ENCODE assay signal across 30 cellular contexts in genomic region chr15:85963262-85963760, GRCh38.
"Had no signal": no experiment of that assay in that cellular context is flagged by ENCODE, and none has a peak within 500 bp of the region (broad histone marks: within the 10 kb centered on the region; RNA-seq: fewer than 3 reads in every experiment).

No MANE protein-coding gene starts in this region.

- H3K9me3 ChIP-seq: colonic mucosa, esophagus squamous epithelium, gastrocnemius medialis, heart right ventricle, left lung, lower lobe of right lung, mucosa of descending colon had no signal

- H3K4me3 Mint-ChIP-seq: dendritic cell treated with granulocyte-macrophage colony-stimulating factor and Interleukin-4, amounts not matched to agents 40 ng/mL and 50 ng/mL, for 4 days; effector memory CD8-positive, alpha-beta T cell; endodermal cell; immature natural killer cell; mesothelial cell of epicardium; naive thymus-derived CD4-positive, alpha-beta T cell had no signal

- H2AFZ ChIP-seq: hepatocyte had no signal

- H3K36me3 ChIP-seq: colonic mucosa, esophagus squamous epithelium, gastrocnemius medialis, heart right ventricle, left lung, lower lobe of right lung had no signal

- H3K4me2 ChIP-seq: hepatocyte had no signal

- ATAC-seq: effector memory CD8-positive, alpha-beta T cell; esophagus mucosa; gastrocnemius medialis; heart right ventricle; left cardiac atrium; left lung; left ventricle myocardium superior; lower lobe of right lung; mucosa of descending colon; naive thymus-derived CD4-positive, alpha-beta T cell had no signal

- DNase-seq: colonic mucosa; cortex of kidney; effector CD8-positive, alpha-beta T cell; effector memory CD8-positive, alpha-beta T cell; endodermal cell; erythroblast; esophagus squamous epithelium; foreskin fibroblast; foreskin melanocyte; gastrocnemius medialis; glutamatergic neuron; head of caudate nucleus; heart right ventricle; hypothalamus; immature natural killer cell; islet precursor cell; kidney; kidney glomerular epithelial cell; left cardiac atrium; left lung; left ventricle myocardium superior; lower lobe of right lung; mesenchymal stem cell; mucosa of descending colon; naive thymus-derived CD4-positive, alpha-beta T cell had no signal

- H3K79me2 ChIP-seq: hepatocyte had no signal

- H3K27me3 ChIP-seq: colonic mucosa, gastrocnemius medialis, hepatocyte, left lung had no signal

- H3K4me1 ChIP-seq: colonic mucosa, esophagus squamous epithelium, gastrocnemius medialis, heart right ventricle, left lung, lower lobe of right lung had no signal

- H3K27ac Mint-ChIP-seq: dendritic cell treated with granulocyte-macrophage colony-stimulating factor and Interleukin-4, amounts not matched to agents 40 ng/mL and 50 ng/mL, for 4 days; effector memory CD8-positive, alpha-beta T cell; endodermal cell; immature natural killer cell; mesothelial cell of epicardium had no signal

- H3K27me3 Mint-ChIP-seq: dendritic cell treated with granulocyte-macrophage colony-stimulating factor and Interleukin-4, amounts not matched to agents 40 ng/mL and 50 ng/mL, for 4 days had no signal

- H3K36me3 Mint-ChIP-seq: immature natural killer cell, mesothelial cell of epicardium had no signal

- H3K4me1 Mint-ChIP-seq: endodermal cell; immature natural killer cell; mesothelial cell of epicardium; naive thymus-derived CD4-positive, alpha-beta T cell had no signal

- H3K9me3 Mint-ChIP-seq: dendritic cell treated with granulocyte-macrophage colony-stimulating factor and Interleukin-4, amounts not matched to agents 40 ng/mL and 50 ng/mL, for 4 days; effector memory CD8-positive, alpha-beta T cell; endodermal cell; immature natural killer cell; mesothelial cell of epicardium had no signal

- H3K4me3 ChIP-seq: colonic mucosa, esophagus squamous epithelium, gastrocnemius medialis, heart right ventricle, hepatocyte, left lung, lower lobe of right lung, mucosa of descending colon had no signal

- H3K27ac ChIP-seq: colonic mucosa, epithelial cell of prostate, esophagus squamous epithelium, gastrocnemius medialis, heart right ventricle, hepatocyte, left lung, lower lobe of right lung had no signal
